In genomic region chr6:104326173-104327001, GRCh38 we compare ENCODE assay signal across 9 cellular contexts.
DNase-seq lines count a peak whose midpoint lies in the region; ATAC-seq, FAIRE-seq and TF ChIP-seq lines count a peak whose summit lies in the region.
"Had no signal": no experiment of that assay in that cellular context is flagged by ENCODE, and none has a peak within 500 bp of the region (broad histone marks: within the 10 kb centered on the region; RNA-seq: fewer than 3 reads in every experiment).

No MANE protein-coding gene starts in this region.

- H3K27me3 ChIP-seq in esophagus squamous epithelium, result no peaks in the 10 kb centered on the region

- no peaks in the 10 kb centered on the region for H3K9me3 ChIP-seq in esophagus squamous epithelium
- H3K9me3 ChIP-seq: psoas muscle had no signal

- intact Hi-C loops in activated T-helper 2 cell treated with anti-CD3 and anti-CD28 coated beads, Interferon-gamma antibody, Interleukin-2, Interleukin-4, amounts not matched to agents 10 μg/mL and 5 μg/mL and 100 μg/mL, durations not matched to agents 14 hours and 24 hours and 36 hours (cut with micrococcal nuclease), result loop anchor here (10.0 kb wide), 1 partner anchor 198 kb away; no protein-coding TSS in a partner anchor
- intact Hi-C loops in esophagus squamous epithelium (cut with DNase I), result no loop called here

- no peak overlapping the region for H3K27ac ChIP-seq in esophagus squamous epithelium
- H3K27ac ChIP-seq: psoas muscle had no signal

- peak overlapping the region in 2 of 3 experiments; percentile 37 to 39 for H3K27ac Mint-ChIP-seq in nephron
- H3K27ac Mint-ChIP-seq in activated T-helper 2 cell treated with anti-CD3 and anti-CD28 coated beads, Interferon-gamma antibody, Interleukin-2, Interleukin-4, amounts not matched to agents 10 μg/mL and 5 μg/mL and 100 μg/mL, durations not matched to agents 14 hours and 24 hours and 36 hours, result no peak overlapping the region

- no peaks in the 10 kb centered on the region for H3K4me1 Mint-ChIP-seq in nephron
- H3K4me1 Mint-ChIP-seq in activated T-helper 2 cell treated with anti-CD3 and anti-CD28 coated beads, Interferon-gamma antibody, Interleukin-2, Interleukin-4, amounts not matched to agents 10 μg/mL and 5 μg/mL and 100 μg/mL, durations not matched to agents 14 hours and 24 hours and 36 hours (ENCODE audit: low read depth), result no peaks in the 10 kb centered on the region

- TF ChIP-seq POLR2A in esophagus squamous epithelium (IDR thresholded peaks at IDR 0.05), result no peak

- no peak for FAIRE-seq in RCC 7860 (lab: Jason Lieb, UNC)

- 48 to 53% methylated on average over 7 of the region's 7 CpGs for WGBS in esophagus squamous epithelium, 2 donors

- H3K4me1 ChIP-seq in esophagus squamous epithelium, result peaks cover 0 to 5% (median 0%) of the 10 kb centered on the region in 3 donors
- H3K4me1 ChIP-seq: psoas muscle had no signal

- H3K4me3 Mint-ChIP-seq in nephron, result no peak overlapping the region
- no peak overlapping the region for H3K4me3 Mint-ChIP-seq in activated T-helper 2 cell treated with anti-CD3 and anti-CD28 coated beads, Interferon-gamma antibody, Interleukin-2, Interleukin-4, amounts not matched to agents 10 μg/mL and 5 μg/mL and 100 μg/mL, durations not matched to agents 14 hours and 24 hours and 36 hours (ENCODE audit: low read depth)

- TF ChIP-seq CTCF in nephron (IDR thresholded peaks at IDR 0.05; ENCODE audit: unreplicated experiment in 3 of 3) (no peak), esophagus squamous epithelium (IDR thresholded peaks at IDR 0.05) (no peak)

- no peaks in the 10 kb centered on the region for H3K36me3 Mint-ChIP-seq in nephron (ENCODE audit: low read depth)
- H3K36me3 Mint-ChIP-seq in activated T-helper 2 cell treated with anti-CD3 and anti-CD28 coated beads, Interferon-gamma antibody, Interleukin-2, Interleukin-4, amounts not matched to agents 10 μg/mL and 5 μg/mL and 100 μg/mL, durations not matched to agents 14 hours and 24 hours and 36 hours (ENCODE audit: low read depth), result no peaks in the 10 kb centered on the region

- no peaks in the 10 kb centered on the region for H3K9me3 Mint-ChIP-seq in nephron
- H3K9me3 Mint-ChIP-seq in activated T-helper 2 cell treated with anti-CD3 and anti-CD28 coated beads, Interferon-gamma antibody, Interleukin-2, Interleukin-4, amounts not matched to agents 10 μg/mL and 5 μg/mL and 100 μg/mL, durations not matched to agents 14 hours and 24 hours and 36 hours, result no peaks in the 10 kb centered on the region

- DNase-seq in T1000 (lab: John Stamatoyannopoulos, UW) (peak; percentile 69), occipital lobe (lab: John Stamatoyannopoulos, UW) (no peak), RCC 7860 (ENCODE audit: low spot score) (no peak), esophagus squamous epithelium (lab: John Stamatoyannopoulos, UW) (no peak)
- no peak for DNase-seq in activated T-helper 2 cell treated with anti-CD3 and anti-CD28 coated beads, Interferon-gamma antibody, Interleukin-2, Interleukin-4, amounts not matched to agents 10 μg/mL and 5 μg/mL and 100 μg/mL, durations not matched to agents 14 hours and 24 hours and 36 hours (ENCODE audit: low spot score)
- DNase-seq: psoas muscle had no signal

- peak; percentile 70 for ATAC-seq in GM18867 (IDR thresholded peaks at IDR 0.05; ENCODE audit: unreplicated experiment)
- peak; percentile 57 for ATAC-seq in HG03039 (IDR thresholded peaks at IDR 0.05; ENCODE audit: unreplicated experiment)

- H3K36me3 ChIP-seq in esophagus squamous epithelium, result no peaks in the 10 kb centered on the region

- no peaks in the 10 kb centered on the region for H3K27me3 Mint-ChIP-seq in nephron (ENCODE audit: low read depth)
- H3K27me3 Mint-ChIP-seq in activated T-helper 2 cell treated with anti-CD3 and anti-CD28 coated beads, Interferon-gamma antibody, Interleukin-2, Interleukin-4, amounts not matched to agents 10 μg/mL and 5 μg/mL and 100 μg/mL, durations not matched to agents 14 hours and 24 hours and 36 hours (ENCODE audit: low read depth), result no peaks in the 10 kb centered on the region

- no peak overlapping the region for H3K4me3 ChIP-seq in esophagus squamous epithelium
- H3K4me3 ChIP-seq: psoas muscle had no signal
